13 cellular contexts compared by ENCODE assay signal in genomic region chr7:148540041-148540738, GRCh38. TPM values are rescaled to one million over a fixed set of nuclear protein-coding genes. Genes with fewer than 3 reads are reported as not detected.
DNase-seq lines count a peak whose midpoint lies in the region; ATAC-seq, FAIRE-seq and TF ChIP-seq lines count a peak whose summit lies in the region.
"Had no signal": no experiment of that assay in that cellular context is flagged by ENCODE, and none has a peak within 500 bp of the region (broad histone marks: within the 10 kb centered on the region; RNA-seq: fewer than 3 reads in every experiment).

No MANE protein-coding gene starts in this region.

- H3K79me2 ChIP-seq in HepG2 (ENCODE audit: insufficient read depth, low read length), result no peaks in the 10 kb centered on the region

- TF ChIP-seq EP300 in HepG2 (IDR thresholded peaks at IDR 0.05; ENCODE audit: low read depth in 2 of 2, low read length in 2 of 2) (no peak), HepG2 (CRISPR knock-in tag; IDR thresholded peaks at IDR 0.05; ENCODE audit: borderline replicate concordance) (no peak)

- no peak overlapping the region for H3K27ac ChIP-seq in right lobe of liver
- H3K27ac ChIP-seq in HepG2 (ENCODE audit: extremely low read length, insufficient read depth, low read length), result no peak overlapping the region
- H3K27ac ChIP-seq: suprapubic skin had no signal

- TF ChIP-seq CTCF in right lobe of liver (IDR thresholded peaks at IDR 0.05), result no peak
- no peak for TF ChIP-seq CTCF in HepG2 (CRISPR knock-in tag; IDR thresholded peaks at IDR 0.05)

- no TSS peak for BruUV-seq in HepG2 (replicated peaks; lab: Mats Ljungman, UMichigan)

- FAIRE-seq in HepG2 (lab: Jason Lieb, UNC), result no peak
- FAIRE-seq: GM12891 had no signal

- no peak overlapping the region for H2AFZ ChIP-seq in HepG2 (ENCODE audit: low read length)

- H3K27me3 ChIP-seq in right lobe of liver (no peaks in the 10 kb centered on the region), HepG2 (ENCODE audit: control insufficient read depth in 1 of 2, insufficient read depth in 2 of 2, low read length in 2 of 2) (peaks cover 0 to 16% of the 10 kb centered on the region in 2 experiments; a peak in 2 of 5 replicates)
- H3K27me3 ChIP-seq: suprapubic skin had no signal

- no peak overlapping the region for H3K4me2 ChIP-seq in HepG2 (ENCODE audit: low read depth, low read length)

- H3K36me3 ChIP-seq in right lobe of liver, result no peaks in the 10 kb centered on the region
- no peaks in the 10 kb centered on the region for H3K36me3 ChIP-seq in HepG2 (replicated peaks in 1 of 2; ENCODE audit: control insufficient read depth in 1 of 2, insufficient read depth in 2 of 2, low read length in 2 of 2)
- H3K36me3 ChIP-seq: suprapubic skin had no signal

- no peaks in the 10 kb centered on the region for H4K20me1 ChIP-seq in HepG2 (ENCODE audit: insufficient read depth, low read length)

- DNase-seq in right lobe of liver (peak in 2 of 3 donors; percentile 35 to 52), HepG2 (ENCODE audit: low spot score) (no peak), dedifferentiated amniotic fluid mesenchymal stem cell (ENCODE audit: extremely low spot score) (peak; percentile 29), kidney tubule cell (ENCODE audit: low spot score) (peak; percentile 83), NCI-H69 (lab: John Stamatoyannopoulos, UW) (no peak), T-helper 9 cell (no peak)
- DNase-seq: activated CD4-positive, alpha-beta T cell treated with anti-CD3 and anti-CD28 coated beads for 4 hours had no signal

- no peak for TF ChIP-seq RAD21 in HepG2 (CRISPR knock-in tag; IDR thresholded peaks at IDR 0.05)

- TF ChIP-seq POLR2A in right lobe of liver (IDR thresholded peaks at IDR 0.05) (no peak), HepG2 (IDR thresholded peaks at IDR 0.05; ENCODE audit: insufficient read depth in 1 of 2, low read depth in 2 of 2, low read length in 2 of 2) (no peak)

- CTCF ChIA-PET in HepG2 (lab: Yijun Ruan, JAX; ENCODE audit: low intra/inter-chr PET ratio, low total read pairs), result no interaction called here

- no peaks in the 10 kb centered on the region for H3K4me1 ChIP-seq in right lobe of liver
- no peaks in the 10 kb centered on the region for H3K4me1 ChIP-seq in HepG2 (ENCODE audit: insufficient read depth, low read length)

- H3K9ac ChIP-seq in HepG2 (ENCODE audit: insufficient read depth, low read depth, low read length), result no peak overlapping the region

- POLR2A ChIA-PET in HepG2 (lab: Yijun Ruan, JAX), result no interaction called here

- ATAC-seq in right lobe of liver (peak; percentile 66 to 86 (median 79)), HepG2 (no peak), GM21367 (IDR thresholded peaks at IDR 0.05; ENCODE audit: unreplicated experiment) (no peak), GM18511 (IDR thresholded peaks at IDR 0.05; ENCODE audit: unreplicated experiment) (no peak)

- no peak overlapping the region for H3K4me3 ChIP-seq in right lobe of liver
- no peak overlapping the region for H3K4me3 ChIP-seq in HepG2 (replicated peaks in 1 of 3; ENCODE audit: insufficient read depth in 1 of 3, low read depth in 2 of 3, low read length in 3 of 3)
- H3K4me3 ChIP-seq: skin epidermis, suprapubic skin had no signal

- WGBS in right lobe of liver (ENCODE audit: insufficient coverage, low coverage, low lambda C conversion rate, missing lambda C conversion rate), result 68% methylated on average over 6 of the region's 11 CpGs
- WGBS in HepG2 (ENCODE audit: low lambda C conversion rate), result 18% methylated on average over 8 of the region's 11 CpGs

- no peaks in the 10 kb centered on the region for H3K9me3 ChIP-seq in right lobe of liver
- H3K9me3 ChIP-seq in HepG2 (ENCODE audit: low read length), result no peaks in the 10 kb centered on the region
- H3K9me3 ChIP-seq: suprapubic skin had no signal

- intact Hi-C loops in right lobe of liver (cut with DNase I) (no loop called here), HepG2 (cut with micrococcal nuclease; ENCODE audit: unreplicated experiment) (no loop called here)

- in situ Hi-C loops in HepG2 (cut with HindIII; ENCODE audit: extremely low pct_ligation_motif_present, low pct_unique_long_range_greater_than_20kb), result no loop called here

TF ChIP-seq in HepG2, 621 proteins besides CTCF, POLR2A, EP300 and RAD21:
- TF ChIP-seq ZNF138 (CRISPR knock-in tag; IDR thresholded peaks at IDR 0.05; ENCODE audit: low read depth) (no peak), BORCS8-MEF2B (CRISPR knock-in tag; IDR thresholded peaks at IDR 0.05) (no peak), FOXP4 (CRISPR knock-in tag; IDR thresholded peaks at IDR 0.05) (no peak), SIN3B (IDR thresholded peaks at IDR 0.05; ENCODE audit: low read length) (no peak), DR1 (CRISPR knock-in tag; IDR thresholded peaks at IDR 0.05) (no peak), ZSCAN9 (CRISPR knock-in tag; IDR thresholded peaks at IDR 0.05; ENCODE audit: borderline replicate concordance) (no peak), NR2F1 (CRISPR knock-in tag; IDR thresholded peaks at IDR 0.05) (no peak)
TF ChIP-seq in HepG2: peak in this region for 0.

RNA-seq across cellular contexts. Expression of gene C7orf33, which starts 50.4 kb away (rescaled TPM):
- total RNA-seq in right lobe of liver (not detected), HepG2 (2016; rRNA removed; fragmentation: Illumina TruSeq; extraction: Trizol) (not detected in 2 replicates)
- total RNA-seq in HepG2 (2016; cell fraction: cytosol; rRNA removed; fragmentation: Illumina TruSeq; extraction: Trizol; ENCODE audit: low read depth), result not detected in 2 replicates
- total RNA-seq in HepG2 (2016; cell fraction: insoluble cytoplasmic fraction; rRNA removed; fragmentation: Illumina TruSeq; extraction: Trizol), result not detected in 2 replicates
- not detected in 2 replicates for total RNA-seq in HepG2 (2016; cell fraction: membrane; rRNA removed; fragmentation: Illumina TruSeq; extraction: Trizol)
- not detected in 2 replicates for total RNA-seq in HepG2 (2016; cell fraction: nucleus; rRNA removed; fragmentation: Illumina TruSeq; extraction: Trizol)
- polyA plus RNA-seq in HepG2 (2011; rRNA removed), result 0.04 TPM in 1 of 2 replicates, not detected in the other
- polyA plus RNA-seq in HepG2 (2011; cell fraction: cytosol; rRNA removed), result not detected in 2 replicates
- polyA plus RNA-seq in HepG2 (2011; cell fraction: nucleus; rRNA removed), result not detected in 2 replicates
- not detected in 2 replicates for polyA plus RNA-seq in HepG2 (2012)
- polyA plus RNA-seq in HepG2 (2016; cell fraction: cytosol; fragmentation: Illumina TruSeq; extraction: Trizol; ENCODE audit: low read depth), result not detected in 2 replicates
- not detected in 2 replicates for polyA plus RNA-seq in HepG2 (2016; cell fraction: insoluble cytoplasmic fraction; fragmentation: Illumina TruSeq; extraction: Trizol; ENCODE audit: low read depth)
- not detected in 2 replicates for polyA plus RNA-seq in HepG2 (2016; cell fraction: membrane; fragmentation: Illumina TruSeq; extraction: Trizol; ENCODE audit: low read depth)
- polyA plus RNA-seq in HepG2 (2016; cell fraction: nucleus; fragmentation: Illumina TruSeq; extraction: Trizol; ENCODE audit: insufficient read depth, low read depth), result not detected in 2 replicates
- not detected in 2 replicates for polyA minus RNA-seq in HepG2 (2011; rRNA and poly(A)+ RNA removed; ENCODE audit: low replicate concordance)
- not detected in 2 replicates for polyA minus RNA-seq in HepG2 (2011; cell fraction: cytosol; rRNA and poly(A)+ RNA removed)
- not detected in 2 replicates for polyA minus RNA-seq in HepG2 (2011; cell fraction: nucleus; rRNA and poly(A)+ RNA removed)
- total RNA-seq: suprapubic skin had no signal
- polyA plus RNA-seq: AG04450 had no signal

Comparison
In these comparisons a context has a peak if more than half of its experiments do, and no peak if none do; other contexts are left out.
1. ATAC-seq: peak in right lobe of liver (4 of 4); none in HepG2 (single experiment), GM21367 (single experiment) and GM18511 (single experiment).
2. DNase-seq: peak in right lobe of liver (2 of 3), dedifferentiated amniotic fluid mesenchymal stem cell (single experiment) and kidney tubule cell (single experiment); none in HepG2 (single experiment), NCI-H69 (single experiment) and T-helper 9 cell (single experiment).